In genomic region chr3:116064646-116065045, GRCh38 we compare ENCODE assay signal across 12 cellular contexts.
"Had no signal": no experiment of that assay in that cellular context is flagged by ENCODE, and none has a peak within 500 bp of the region (broad histone marks: within the 10 kb centered on the region; RNA-seq: fewer than 3 reads in every experiment).

No MANE protein-coding gene starts in this region.

- H3K9me3 ChIP-seq: psoas muscle, right lobe of liver, suprapubic skin had no signal

- H3K27me3 ChIP-seq: cardiac muscle cell, dorsolateral prefrontal cortex, right lobe of liver, suprapubic skin had no signal

- H3K27ac ChIP-seq: cardiac muscle cell, dorsolateral prefrontal cortex, psoas muscle, right lobe of liver, suprapubic skin had no signal

- H3K4me1 ChIP-seq: psoas muscle, right lobe of liver had no signal

- H3K4me3 ChIP-seq: cardiac muscle cell, dorsolateral prefrontal cortex, psoas muscle, right lobe of liver, suprapubic skin had no signal

- H3K36me3 ChIP-seq: cardiac muscle cell, right lobe of liver, suprapubic skin had no signal

- DNase-seq: activated CD4-positive, alpha-beta T cell treated with anti-CD3 and anti-CD28 coated beads, Interleukin-2, amount 50 U/mL, for 1 hour; activated naive CD4-positive, alpha-beta T cell; aorta; dorsolateral prefrontal cortex; hypothalamus; kidney glomerular epithelial cell; midbrain; psoas muscle; right lobe of liver; T-helper 9 cell had no signal
